10 cellular contexts compared by ENCODE assay signal in genomic region chr1:235018161-235018560, GRCh38.
DNase-seq lines count a peak whose midpoint lies in the region; ATAC-seq and TF ChIP-seq lines count a peak whose summit lies in the region.
"Had no signal": no experiment of that assay in that cellular context is flagged by ENCODE, and none has a peak within 500 bp of the region (broad histone marks: within the 10 kb centered on the region; RNA-seq: fewer than 3 reads in every experiment).

No MANE protein-coding gene starts in this region.

- TF ChIP-seq POLR2A in stomach (IDR thresholded peaks at IDR 0.05), result no peak

- no peak overlapping the region for H3K4me3 Mint-ChIP-seq in osteocyte (ENCODE audit: unreplicated experiment)
- peak overlapping the region in 1 of 2 donors; percentile 60 for H3K4me3 Mint-ChIP-seq in stimulated activated naive CD8-positive, alpha-beta T cell treated with anti-CD3 and anti-CD28 coated beads, Interleukin-15, amount 100 ng/mL, for 72 hours
- H3K4me3 Mint-ChIP-seq: T-cell had no signal

- intact Hi-C loops in Panc1 (cut with micrococcal nuclease; ENCODE audit: unreplicated experiment) (no loop called here), stomach (cut with DNase I; ENCODE audit: low total_unique reads) (no loop called here)

- H3K4me1 Mint-ChIP-seq in osteocyte (ENCODE audit: unreplicated experiment), result peaks cover 60% of the 10 kb centered on the region
- H3K4me1 Mint-ChIP-seq in stimulated activated naive CD8-positive, alpha-beta T cell treated with anti-CD3 and anti-CD28 coated beads, Interleukin-15, amount 100 ng/mL, for 72 hours, result peaks cover 88% of the 10 kb centered on the region

- ATAC-seq in Panc1 (peak; percentile 86), GM19324 (IDR thresholded peaks at IDR 0.05; ENCODE audit: low FRiP score, unreplicated experiment) (no peak)
- ATAC-seq in stimulated activated naive CD8-positive, alpha-beta T cell treated with anti-CD3 and anti-CD28 coated beads, Interleukin-15, amount 100 ng/mL, for 72 hours, result no peak
- ATAC-seq: T-cell had no signal

- peaks cover 4% of the 10 kb centered on the region for H3K36me3 Mint-ChIP-seq in osteocyte (ENCODE audit: unreplicated experiment)
- H3K36me3 Mint-ChIP-seq: T-cell had no signal

- WGBS in stomach, 5 donors, result 76 to 93% (median 78%) methylated on average over 3 of the region's 3 CpGs

- no TSS peak for BruUV-seq in Panc1 (replicated peaks; lab: Mats Ljungman, UMichigan)

- H3K36me3 ChIP-seq in Panc1 (ENCODE audit: control insufficient read depth, insufficient read depth, low read length) (no peaks in the 10 kb centered on the region), stomach (no peaks in the 10 kb centered on the region)
- H3K36me3 ChIP-seq: uterus had no signal

- in situ Hi-C loops in Panc1 (cut with HindIII; ENCODE audit: low pct_unique_long_range_greater_than_20kb, low sequenced_read_pairs), result no loop called here

- H3K9me3 ChIP-seq in Panc1 (ENCODE audit: control insufficient read depth, insufficient read depth, low read depth, low read length), result no peaks in the 10 kb centered on the region
- peaks cover 0 to 7% (median 2%) of the 10 kb centered on the region in 4 donors for H3K9me3 ChIP-seq in stomach
- H3K9me3 ChIP-seq: uterus had no signal

- no peak for TF ChIP-seq EP300 in stomach (IDR thresholded peaks at IDR 0.05)

- peaks cover 27% of the 10 kb centered on the region for H3K4me1 ChIP-seq in Panc1 (ENCODE audit: control insufficient read depth, insufficient read depth, low read length)
- H3K4me1 ChIP-seq in stomach, result peaks cover 0 to 16% (median 6%) of the 10 kb centered on the region in 4 donors

- TF ChIP-seq CTCF in Panc1 (IDR thresholded peaks at IDR 0.05) (no peak), osteocyte (IDR thresholded peaks at IDR 0.05) (no peak), stomach (IDR thresholded peaks at IDR 0.05) (no peak)

- CTCF ChIA-PET in Panc1 (lab: Charles Lee), result no interaction called here

- POLR2A ChIA-PET in Panc1 (lab: Charles Lee), result no interaction called here

- H3K9me3 Mint-ChIP-seq in osteocyte (ENCODE audit: unreplicated experiment), result peaks cover 16% of the 10 kb centered on the region
- H3K9me3 Mint-ChIP-seq in stimulated activated naive CD8-positive, alpha-beta T cell treated with anti-CD3 and anti-CD28 coated beads, Interleukin-15, amount 100 ng/mL, for 72 hours, result peaks cover 14 to 17% of the 10 kb centered on the region in 2 donors

- DNase-seq in ELR (ENCODE audit: low read depth), result peak; percentile 98
- no peak for DNase-seq in Panc1 (ENCODE audit: low read depth, low spot score)
- DNase-seq in dedifferentiated amniotic fluid mesenchymal stem cell (ENCODE audit: extremely low spot score), result peak; percentile 79
- DNase-seq in osteocyte (ENCODE audit: extremely low spot score, unreplicated experiment), result no peak
- DNase-seq in stomach, result no peak
- DNase-seq in stimulated activated naive CD8-positive, alpha-beta T cell treated with anti-CD3 and anti-CD28 coated beads, Interleukin-15, amount 100 ng/mL, for 72 hours, result no peak
- no peak for DNase-seq in activated naive CD4-positive, alpha-beta T cell (lab: John Stamatoyannopoulos, UW)
- DNase-seq: T-cell had no signal

- H3K27ac Mint-ChIP-seq in osteocyte (ENCODE audit: unreplicated experiment), result peak overlapping the region; percentile 71
- H3K27ac Mint-ChIP-seq in stimulated activated naive CD8-positive, alpha-beta T cell treated with anti-CD3 and anti-CD28 coated beads, Interleukin-15, amount 100 ng/mL, for 72 hours, result peak overlapping the region in 1 of 2 donors; percentile 95

- H3K27me3 ChIP-seq in Panc1 (ENCODE audit: control insufficient read depth, insufficient read depth, low read length) (no peaks in the 10 kb centered on the region), stomach (no peaks in the 10 kb centered on the region)
- H3K27me3 ChIP-seq: uterus had no signal

- peak overlapping the region; percentile 82 for H3K27ac ChIP-seq in Panc1 (ENCODE audit: low read length)
- H3K27ac ChIP-seq in stomach, result no peak overlapping the region
- H3K27ac ChIP-seq: uterus had no signal

- H3K4me3 ChIP-seq in Panc1 (ENCODE audit: low read depth in 2 of 2, low read length in 2 of 2) (no peak overlapping the region), stomach (no peak overlapping the region)
- H3K4me3 ChIP-seq: uterus had no signal

- H3K27me3 Mint-ChIP-seq in osteocyte (ENCODE audit: unreplicated experiment), result no peaks in the 10 kb centered on the region
- H3K27me3 Mint-ChIP-seq in stimulated activated naive CD8-positive, alpha-beta T cell treated with anti-CD3 and anti-CD28 coated beads, Interleukin-15, amount 100 ng/mL, for 72 hours, result peaks cover 7% of the 10 kb centered on the region
- H3K27me3 Mint-ChIP-seq: T-cell had no signal

Comparison
In these comparisons a context has a peak if more than half of its experiments do, and no peak if none do; other contexts are left out.
1. DNase-seq: peak in ELR (single experiment) and dedifferentiated amniotic fluid mesenchymal stem cell (single experiment); none in Panc1 (single experiment), osteocyte (single experiment), stomach (single experiment), stimulated activated naive CD8-positive, alpha-beta T cell treated with anti-CD3 and anti-CD28 coated beads, Interleukin-15, amount 100 ng/mL, for 72 hours (0 of 2) and activated naive CD4-positive, alpha-beta T cell (0 of 4).